In genomic region chr9:99012957-99013512, GRCh38 we compare ENCODE assay signal across 1 cellular context.
A peak's percentile ranks its signal among the peaks of the same experiment; 100 is the strongest.
TF ChIP-seq lines count a peak whose summit lies in the region.

No MANE protein-coding gene starts in this region.

TF ChIP-seq in K562, 482 proteins besides CTCF, POLR2A, EP300 and RAD21 (continued from another document):
- TF ChIP-seq AFF4 (CRISPR knock-in tag; IDR thresholded peaks at IDR 0.05), result no peak
- TF ChIP-seq, protein P1, sequence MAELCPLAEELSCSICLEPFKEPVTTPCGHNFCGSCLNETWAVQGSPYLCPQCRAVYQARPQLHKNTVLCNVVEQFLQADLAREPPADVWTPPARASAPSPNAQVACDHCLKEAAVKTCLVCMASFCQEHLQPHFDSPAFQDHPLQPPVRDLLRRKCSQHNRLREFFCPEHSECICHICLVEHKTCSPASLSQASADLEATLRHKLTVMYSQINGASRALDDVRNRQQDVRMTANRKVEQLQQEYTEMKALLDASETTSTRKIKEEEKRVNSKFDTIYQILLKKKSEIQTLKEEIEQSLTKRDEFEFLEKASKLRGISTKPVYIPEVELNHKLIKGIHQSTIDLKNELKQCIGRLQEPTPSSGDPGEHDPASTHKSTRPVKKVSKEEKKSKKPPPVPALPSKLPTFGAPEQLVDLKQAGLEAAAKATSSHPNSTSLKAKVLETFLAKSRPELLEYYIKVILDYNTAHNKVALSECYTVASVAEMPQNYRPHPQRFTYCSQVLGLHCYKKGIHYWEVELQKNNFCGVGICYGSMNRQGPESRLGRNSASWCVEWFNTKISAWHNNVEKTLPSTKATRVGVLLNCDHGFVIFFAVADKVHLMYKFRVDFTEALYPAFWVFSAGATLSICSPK (IDR thresholded peaks at IDR 0.05; ENCODE audit: borderline replicate concordance), result no peak
- TF ChIP-seq SPI1 (IDR thresholded peaks at IDR 0.05; ENCODE audit: borderline replicate concordance, low read depth, low read length), result peak; percentile 49; the same call in 1 of the 2 replicates
- no peak for TF ChIP-seq SMAD4 (CRISPR knock-in tag; conservative IDR thresholded peaks at IDR 0.05)
- TF ChIP-seq BACH1 (tag; IDR thresholded peaks at IDR 0.05), result 0 out of 2 replicates have a peak, but pooled peaks have one; percentile 17
- no peak for TF ChIP-seq RBM22 (IDR thresholded peaks at IDR 0.05; ENCODE audit: low read depth, low read length, poor library complexity, severe bottlenecking)
- no peak for TF ChIP-seq HDAC6 (IDR thresholded peaks at IDR 0.05; ENCODE audit: low read depth, low read length)
- TF ChIP-seq LCOR (CRISPR knock-in tag; IDR thresholded peaks at IDR 0.05), result peak; percentile 49; the same call in 1 of the 2 replicates
- TF ChIP-seq ZNF354B (CRISPR knock-in tag; IDR thresholded peaks at IDR 0.05), result no peak
- TF ChIP-seq CEBPG (CRISPR knock-in tag; IDR thresholded peaks at IDR 0.05), result peak; percentile 24; the same call in 1 of the 2 replicates
- TF ChIP-seq CEBPG (tag; conservative IDR thresholded peaks at IDR 0.05 in 1 of 2, IDR thresholded peaks at IDR 0.05 in 1 of 2), result no peak
- TF ChIP-seq ZNF639 (CRISPR knock-in tag; conservative IDR thresholded peaks at IDR 0.05 in 1 of 2, IDR thresholded peaks at IDR 0.05 in 1 of 2), result no peak
- TF ChIP-seq, protein P2, sequence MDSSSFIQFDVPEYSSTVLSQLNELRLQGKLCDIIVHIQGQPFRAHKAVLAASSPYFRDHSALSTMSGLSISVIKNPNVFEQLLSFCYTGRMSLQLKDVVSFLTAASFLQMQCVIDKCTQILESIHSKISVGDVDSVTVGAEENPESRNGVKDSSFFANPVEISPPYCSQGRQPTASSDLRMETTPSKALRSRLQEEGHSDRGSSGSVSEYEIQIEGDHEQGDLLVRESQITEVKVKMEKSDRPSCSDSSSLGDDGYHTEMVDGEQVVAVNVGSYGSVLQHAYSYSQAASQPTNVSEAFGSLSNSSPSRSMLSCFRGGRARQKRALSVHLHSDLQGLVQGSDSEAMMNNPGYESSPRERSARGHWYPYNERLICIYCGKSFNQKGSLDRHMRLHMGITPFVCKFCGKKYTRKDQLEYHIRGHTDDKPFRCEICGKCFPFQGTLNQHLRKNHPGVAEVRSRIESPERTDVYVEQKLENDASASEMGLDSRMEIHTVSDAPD (CRISPR knock-in tag; IDR thresholded peaks at IDR 0.05), result no peak
- no peak for TF ChIP-seq IFI16 (CRISPR knock-in tag; IDR thresholded peaks at IDR 0.05)
- no peak for TF ChIP-seq SMARCA5 (IDR thresholded peaks at IDR 0.05)
- TF ChIP-seq, protein P3, sequence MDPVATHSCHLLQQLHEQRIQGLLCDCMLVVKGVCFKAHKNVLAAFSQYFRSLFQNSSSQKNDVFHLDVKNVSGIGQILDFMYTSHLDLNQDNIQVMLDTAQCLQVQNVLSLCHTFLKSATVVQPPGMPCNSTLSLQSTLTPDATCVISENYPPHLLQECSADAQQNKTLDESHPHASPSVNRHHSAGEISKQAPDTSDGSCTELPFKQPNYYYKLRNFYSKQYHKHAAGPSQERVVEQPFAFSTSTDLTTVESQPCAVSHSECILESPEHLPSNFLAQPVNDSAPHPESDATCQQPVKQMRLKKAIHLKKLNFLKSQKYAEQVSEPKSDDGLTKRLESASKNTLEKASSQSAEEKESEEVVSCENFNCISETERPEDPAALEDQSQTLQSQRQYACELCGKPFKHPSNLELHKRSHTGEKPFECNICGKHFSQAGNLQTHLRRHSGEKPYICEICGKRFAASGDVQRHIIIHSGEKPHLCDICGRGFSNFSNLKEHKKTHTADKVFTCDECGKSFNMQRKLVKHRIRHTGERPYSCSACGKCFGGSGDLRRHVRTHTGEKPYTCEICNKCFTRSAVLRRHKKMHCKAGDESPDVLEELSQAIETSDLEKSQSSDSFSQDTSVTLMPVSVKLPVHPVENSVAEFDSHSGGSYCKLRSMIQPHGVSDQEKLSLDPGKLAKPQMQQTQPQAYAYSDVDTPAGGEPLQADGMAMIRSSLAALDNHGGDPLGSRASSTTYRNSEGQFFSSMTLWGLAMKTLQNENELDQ (CRISPR knock-in tag; IDR thresholded peaks at IDR 0.05; ENCODE audit: borderline replicate concordance), result no peak
- no peak for TF ChIP-seq FIP1L1 (IDR thresholded peaks at IDR 0.05; ENCODE audit: low read depth, low read length, poor library complexity, severe bottlenecking)
- TF ChIP-seq ZNF212 (CRISPR knock-in tag; IDR thresholded peaks at IDR 0.05), result no peak
- TF ChIP-seq ZNF274 (IDR thresholded peaks at IDR 0.05; ENCODE audit: borderline replicate concordance, low read depth, low read length), result no peak
- no peak for TF ChIP-seq SAFB2 (IDR thresholded peaks at IDR 0.05; ENCODE audit: borderline replicate concordance, low read depth, low read length, severe bottlenecking)
- TF ChIP-seq ELF1 (tag; IDR thresholded peaks at IDR 0.05), result peak; percentile 42; the same call in 1 of the 2 replicates
- TF ChIP-seq ZNF766 (CRISPR knock-in tag; conservative IDR thresholded peaks at IDR 0.05), result 0 out of 2 replicates have a peak, but pooled peaks have one; percentile 48
- TF ChIP-seq JUND (IDR thresholded peaks at IDR 0.05; ENCODE audit: borderline replicate concordance, low read depth, low read length), result peak; percentile 40; the same call in 1 of the 2 replicates
- TF ChIP-seq JUND (tag; IDR thresholded peaks at IDR 0.05; ENCODE audit: borderline replicate concordance, low read depth, low read length), result peak; percentile 19; the same call in 1 of the 3 replicates
- TF ChIP-seq, protein P4, sequence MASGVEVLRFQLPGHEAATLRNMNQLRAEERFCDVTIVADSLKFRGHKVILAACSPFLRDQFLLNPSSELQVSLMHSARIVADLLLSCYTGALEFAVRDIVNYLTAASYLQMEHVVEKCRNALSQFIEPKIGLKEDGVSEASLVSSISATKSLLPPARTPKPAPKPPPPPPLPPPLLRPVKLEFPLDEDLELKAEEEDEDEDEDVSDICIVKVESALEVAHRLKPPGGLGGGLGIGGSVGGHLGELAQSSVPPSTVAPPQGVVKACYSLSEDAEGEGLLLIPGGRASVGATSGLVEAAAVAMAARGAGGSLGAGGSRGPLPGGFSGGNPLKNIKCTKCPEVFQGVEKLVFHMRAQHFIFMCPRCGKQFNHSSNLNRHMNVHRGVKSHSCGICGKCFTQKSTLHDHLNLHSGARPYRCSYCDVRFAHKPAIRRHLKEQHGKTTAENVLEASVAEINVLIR (CRISPR knock-in tag; IDR thresholded peaks at IDR 0.05), result no peak
- no peak for TF ChIP-seq ZNF263 (CRISPR knock-in tag; IDR thresholded peaks at IDR 0.05; ENCODE audit: borderline replicate concordance)
- no peak for TF ChIP-seq YY1 (IDR thresholded peaks at IDR 0.05; ENCODE audit: borderline replicate concordance in 1 of 3, control insufficient read depth in 1 of 3, extremely low read depth in 1 of 3, insufficient read depth in 3 of 3, insufficient read length in 1 of 3, insufficient replicate concordance in 2 of 3, low read depth in 1 of 3, low read length in 2 of 3)
- TF ChIP-seq GTF2F1 (IDR thresholded peaks at IDR 0.05; ENCODE audit: low read depth, low read length), result no peak
- peak; percentile 48; the same call in 1 of the 2 replicates for TF ChIP-seq SMC3 (conservative IDR thresholded peaks at IDR 0.05; ENCODE audit: insufficient read depth, low read depth, low read length)
- peak; percentile 40; the same call in 1 of the 2 replicates for TF ChIP-seq STAG1 (CRISPR knock-in tag; IDR thresholded peaks at IDR 0.05; ENCODE audit: borderline replicate concordance)
- TF ChIP-seq, protein P5, sequence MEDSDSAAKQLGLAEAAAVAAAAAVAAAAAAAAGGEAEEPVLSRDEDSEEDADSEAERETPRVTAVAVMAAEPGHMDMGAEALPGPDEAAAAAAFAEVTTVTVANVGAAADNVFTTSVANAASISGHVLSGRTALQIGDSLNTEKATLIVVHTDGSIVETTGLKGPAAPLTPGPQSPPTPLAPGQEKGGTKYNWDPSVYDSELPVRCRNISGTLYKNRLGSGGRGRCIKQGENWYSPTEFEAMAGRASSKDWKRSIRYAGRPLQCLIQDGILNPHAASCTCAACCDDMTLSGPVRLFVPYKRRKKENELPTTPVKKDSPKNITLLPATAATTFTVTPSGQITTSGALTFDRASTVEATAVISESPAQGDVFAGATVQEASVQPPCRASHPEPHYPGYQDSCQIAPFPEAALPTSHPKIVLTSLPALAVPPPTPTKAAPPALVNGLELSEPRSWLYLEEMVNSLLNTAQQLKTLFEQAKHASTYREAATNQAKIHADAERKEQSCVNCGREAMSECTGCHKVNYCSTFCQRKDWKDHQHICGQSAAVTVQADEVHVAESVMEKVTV (CRISPR knock-in tag; IDR thresholded peaks at IDR 0.05), result peak; percentile 70
- TF ChIP-seq RFX1 (IDR thresholded peaks at IDR 0.05), result no peak
- TF ChIP-seq RFX7 (CRISPR knock-in tag; IDR thresholded peaks at IDR 0.05), result no peak
- peak; percentile 72 for TF ChIP-seq CREM (IDR thresholded peaks at IDR 0.05; ENCODE audit: low read depth)
- no peak for TF ChIP-seq ATF1 (CRISPR knock-in tag; IDR thresholded peaks at IDR 0.05)
- TF ChIP-seq ATF1 (tag; IDR thresholded peaks at IDR 0.05), result peak; percentile 52
- TF ChIP-seq TRIM24 (IDR thresholded peaks at IDR 0.05), result 0 out of 4 replicates have a peak, but pooled peaks of 1 of the 2 experiments have one; percentile 10
- TF ChIP-seq, protein P6, sequence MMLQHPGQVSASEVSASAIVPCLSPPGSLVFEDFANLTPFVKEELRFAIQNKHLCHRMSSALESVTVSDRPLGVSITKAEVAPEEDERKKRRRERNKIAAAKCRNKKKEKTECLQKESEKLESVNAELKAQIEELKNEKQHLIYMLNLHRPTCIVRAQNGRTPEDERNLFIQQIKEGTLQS (IDR thresholded peaks at IDR 0.05), result peak; percentile 20; the same call in 1 of the 2 replicates
- TF ChIP-seq, protein P6 (CRISPR knock-in tag; conservative IDR thresholded peaks at IDR 0.05), result no peak
- peak; percentile 21; the same call in 1 of the 2 replicates for TF ChIP-seq DPF2 (IDR thresholded peaks at IDR 0.05)
- TF ChIP-seq DIDO1 (tag; IDR thresholded peaks at IDR 0.05; ENCODE audit: low read depth), result no peak
- no peak for TF ChIP-seq ETV1 (tag; conservative IDR thresholded peaks at IDR 0.05; ENCODE audit: low read depth)
- no peak for TF ChIP-seq FOXJ2 (tag; IDR thresholded peaks at IDR 0.05)
- TF ChIP-seq SP2 (IDR thresholded peaks at IDR 0.05; ENCODE audit: extremely low read depth, low read depth, low read length, poor library complexity, severe bottlenecking), result no peak
- TF ChIP-seq BRD4 (IDR thresholded peaks at IDR 0.05), result no peak
- no peak for TF ChIP-seq KDM2B (CRISPR knock-in tag; IDR thresholded peaks at IDR 0.05)
- TF ChIP-seq JUN (IDR thresholded peaks at IDR 0.05; ENCODE audit: borderline replicate concordance, low read depth, low read length), result no peak
- no peak for TF ChIP-seq JUN (CRISPR knock-in tag; IDR thresholded peaks at IDR 0.05; ENCODE audit: borderline replicate concordance)
- no peak for TF ChIP-seq BCL6 (CRISPR knock-in tag; IDR thresholded peaks at IDR 0.05)
- no peak for TF ChIP-seq HNRNPH1 (optimal IDR thresholded peaks at IDR 0.05; ENCODE audit: low read depth, low read length)
- no peak for TF ChIP-seq MECOM (CRISPR knock-in tag; IDR thresholded peaks at IDR 0.05)
- no peak for TF ChIP-seq NFE2L1 (tag; IDR thresholded peaks at IDR 0.05; ENCODE audit: borderline replicate concordance, low read depth)
- TF ChIP-seq CBFA2T3 (IDR thresholded peaks at IDR 0.05), result no peak
- TF ChIP-seq SLC30A9 (CRISPR knock-in tag; IDR thresholded peaks at IDR 0.05), result no peak
- no peak for TF ChIP-seq L3MBTL2 (IDR thresholded peaks at IDR 0.05)
